Comparison of ENCODE assay signal across 15 cellular contexts in the genomic region with DNA sequence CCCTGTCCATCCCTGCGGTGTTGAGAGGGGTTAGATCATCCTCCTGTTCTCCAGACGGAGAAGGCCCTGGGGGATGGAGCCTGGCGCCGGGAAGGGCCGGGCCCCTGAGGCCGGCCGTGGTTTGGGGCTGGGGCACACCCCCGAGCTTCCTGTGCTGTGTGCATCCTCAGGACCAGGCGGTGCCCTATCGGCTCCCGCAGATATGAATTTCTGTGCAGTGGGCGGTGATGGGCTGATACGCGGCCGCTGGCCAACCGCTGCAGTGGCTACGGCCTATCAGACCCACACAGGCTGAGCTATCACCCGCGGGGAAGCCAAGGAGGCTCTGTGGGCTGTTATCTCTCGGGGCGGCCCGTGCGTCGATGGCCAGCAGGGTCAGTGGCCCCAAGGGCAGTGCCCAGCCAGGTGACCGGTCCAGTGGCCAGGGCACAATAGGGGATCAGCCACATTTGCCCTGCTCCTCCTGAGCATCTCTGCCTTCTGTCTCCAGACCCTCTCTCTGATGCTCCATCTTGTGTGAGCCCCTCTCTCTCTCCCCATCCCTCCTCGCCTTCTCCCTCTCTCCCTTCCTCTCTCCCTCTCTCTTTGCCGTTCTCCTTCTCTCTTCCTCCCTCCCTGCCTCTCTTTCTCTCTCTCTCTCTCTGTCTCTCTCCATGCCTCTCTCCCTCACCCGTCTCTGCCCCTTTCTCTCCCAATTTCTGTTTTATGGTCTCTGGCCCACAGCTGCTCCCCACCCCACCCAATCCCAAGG.
"Had no signal": no experiment of that assay in that cellular context is flagged by ENCODE, and none has a peak within 500 bp of the region (broad histone marks: within the 10 kb centered on the region; RNA-seq: fewer than 3 reads in every experiment).

No MANE protein-coding gene starts in this region.

- H3K36me3 ChIP-seq: cardiac muscle cell, thyroid gland had no signal

- H3K4me1 ChIP-seq: esophagus muscularis mucosa, thyroid gland had no signal

- H3K27ac Mint-ChIP-seq: activated CD4-positive, alpha-beta T cell treated with anti-CD3 and anti-CD28 coated beads for 36 hours; activated CD8-positive, alpha-beta T cell treated with anti-CD3 and anti-CD28 coated beads for 36 hours; nephron had no signal

- ATAC-seq: activated CD4-positive, alpha-beta T cell treated with anti-CD3 and anti-CD28 coated beads for 36 hours; activated CD8-positive, alpha-beta T cell treated with anti-CD3 and anti-CD28 coated beads for 36 hours; left cardiac atrium; mucosa of descending colon had no signal

- DNase-seq: activated CD4-positive, alpha-beta T cell treated with anti-CD3 and anti-CD28 coated beads for 36 hours; activated CD8-positive, alpha-beta memory T cell treated with anti-CD3 and anti-CD28 coated beads, Interleukin-2, amount 50 U/mL, for 48 hours; activated CD8-positive, alpha-beta T cell treated with anti-CD3 and anti-CD28 coated beads for 36 hours; activated naive CD4-positive, alpha-beta T cell treated with Interleukin-2 at 50 U/mL for 16 hours; glutamatergic neuron; immature natural killer cell; left cardiac atrium; mucosa of descending colon; small intestine; T-helper 2 cell; thyroid gland had no signal

- H3K27ac ChIP-seq: cardiac muscle cell, esophagus muscularis mucosa, parathyroid adenoma, thyroid gland had no signal

- H3K36me3 Mint-ChIP-seq: immature natural killer cell had no signal

- H3K27me3 Mint-ChIP-seq: activated CD4-positive, alpha-beta T cell treated with anti-CD3 and anti-CD28 coated beads for 36 hours; activated CD8-positive, alpha-beta T cell treated with anti-CD3 and anti-CD28 coated beads for 36 hours had no signal

- H3K27me3 ChIP-seq: cardiac muscle cell, thyroid gland had no signal

- H3K9me3 ChIP-seq: esophagus muscularis mucosa, mucosa of descending colon, thyroid gland had no signal

- H3K9ac ChIP-seq: parathyroid adenoma had no signal

- H3K9me3 Mint-ChIP-seq: activated CD8-positive, alpha-beta T cell treated with anti-CD3 and anti-CD28 coated beads for 36 hours; immature natural killer cell; nephron had no signal

- H2AFZ ChIP-seq: parathyroid adenoma had no signal

- H3K4me3 Mint-ChIP-seq: activated CD4-positive, alpha-beta T cell treated with anti-CD3 and anti-CD28 coated beads for 36 hours; activated CD8-positive, alpha-beta T cell treated with anti-CD3 and anti-CD28 coated beads for 36 hours; immature natural killer cell; nephron had no signal

- H3K4me1 Mint-ChIP-seq: activated CD4-positive, alpha-beta T cell treated with anti-CD3 and anti-CD28 coated beads for 36 hours; nephron had no signal

- H3K4me3 ChIP-seq: cardiac muscle cell, esophagus muscularis mucosa, mucosa of descending colon, thyroid gland had no signal
